Comparison of ENCODE assay signal across 16 cellular contexts in genomic region chrX:26788402-26788998, GRCh38.
DNase-seq lines count a peak whose midpoint lies in the region; ATAC-seq, FAIRE-seq and TF ChIP-seq lines count a peak whose summit lies in the region.
"Had no signal": no experiment of that assay in that cellular context is flagged by ENCODE, and none has a peak within 500 bp of the region (broad histone marks: within the 10 kb centered on the region; RNA-seq: fewer than 3 reads in every experiment).

No MANE protein-coding gene starts in this region.

- FAIRE-seq in endothelial cell of umbilical vein (lab: Jason Lieb, UNC), result peak; percentile 72
- FAIRE-seq: GM19239 had no signal

- H3K9ac ChIP-seq in endothelial cell of umbilical vein (replicated peaks; ENCODE audit: extremely low read depth, insufficient read depth, low read length), result peak overlapping the region; percentile 65

- no peak overlapping the region for H2AFZ ChIP-seq in endothelial cell of umbilical vein (ENCODE audit: low read depth, low read length)
- H2AFZ ChIP-seq: GM23338 had no signal

- dilution Hi-C loops in endothelial cell of umbilical vein (cut with MboI; ENCODE audit: extremely low pct_ligation_motif_present, low sequenced_read_pairs), result no loop called here

- H3K9me1 ChIP-seq in endothelial cell of umbilical vein (replicated peaks; ENCODE audit: control insufficient read depth, extremely low read depth, insufficient read depth, low read length), result no peaks in the 10 kb centered on the region

- ATAC-seq in RWPE2 (ENCODE audit: low read depth), result peak; percentile 41; the same call in 1 of the 3 replicates
- ATAC-seq: GM23338 had no signal

- H3K36me3 ChIP-seq in RWPE2 (ENCODE audit: low read depth) (no peaks in the 10 kb centered on the region), endothelial cell of umbilical vein (ENCODE audit: control insufficient read depth in 2 of 2, extremely low read depth in 1 of 2, insufficient read depth in 2 of 2, low read length in 2 of 2) (no peaks in the 10 kb centered on the region), kidney epithelial cell (ENCODE audit: control insufficient read depth, insufficient read depth, low read length) (no peaks in the 10 kb centered on the region)

- peak overlapping the region; percentile 55 for H3K4me2 ChIP-seq in endothelial cell of umbilical vein (ENCODE audit: insufficient read depth, low read length)
- H3K4me2 ChIP-seq: GM23338 had no signal

- H3K4me3 ChIP-seq in RWPE2 (ENCODE audit: severe bottlenecking), result no peak overlapping the region
- H3K4me3 ChIP-seq in endothelial cell of umbilical vein (replicated peaks in 1 of 3; ENCODE audit: insufficient read depth in 1 of 3, low read depth in 1 of 3, low read length in 3 of 3), result no peak overlapping the region
- H3K4me3 ChIP-seq in kidney epithelial cell (ENCODE audit: low read depth, low read length), result no peak overlapping the region
- H3K4me3 ChIP-seq: GM23338 had no signal

- no peaks in the 10 kb centered on the region for H3K4me1 ChIP-seq in RWPE2 (ENCODE audit: insufficient read depth, poor library complexity, severe bottlenecking)
- peaks cover 42% of the 10 kb centered on the region for H3K4me1 ChIP-seq in endothelial cell of umbilical vein (ENCODE audit: control insufficient read depth, extremely low read depth, insufficient read depth, low read length)
- H3K4me1 ChIP-seq: Caco-2 had no signal

- H3K27me3 ChIP-seq in RWPE2 (ENCODE audit: insufficient read depth, poor library complexity, severe bottlenecking), result no peaks in the 10 kb centered on the region
- no peaks in the 10 kb centered on the region for H3K27me3 ChIP-seq in endothelial cell of umbilical vein (ENCODE audit: control insufficient read depth in 2 of 2, insufficient read depth in 2 of 2, low read length in 2 of 2)
- H3K27me3 ChIP-seq in kidney epithelial cell (ENCODE audit: control insufficient read depth, insufficient read depth, low read length), result no peaks in the 10 kb centered on the region

- intact Hi-C loops in endothelial cell of umbilical vein (cut with micrococcal nuclease), result loop anchor here (1.0 to 10.0 kb wide), 13 partner anchors 64 to 1614 kb away; no protein-coding TSS in a partner anchor

- no peak for TF ChIP-seq CTCF in RWPE2 (IDR thresholded peaks at IDR 0.05; ENCODE audit: poor library complexity, severe bottlenecking)
- no peak for TF ChIP-seq CTCF in endothelial cell of umbilical vein (IDR thresholded peaks at IDR 0.05; ENCODE audit: extremely low read depth in 1 of 2, insufficient read depth in 1 of 2, low read depth in 1 of 2, low read length in 2 of 2)
- no peak for TF ChIP-seq CTCF in kidney epithelial cell (IDR thresholded peaks at IDR 0.05; ENCODE audit: insufficient read depth, low read length, poor library complexity, severe bottlenecking)

- no peaks in the 10 kb centered on the region for H4K20me1 ChIP-seq in endothelial cell of umbilical vein (replicated peaks; ENCODE audit: control insufficient read depth, extremely low read depth, insufficient read depth, low read length)

- peak; percentile 39 for TF ChIP-seq POLR2A in endothelial cell of umbilical vein (IDR thresholded peaks at IDR 0.05; ENCODE audit: low read depth, low read length)

- POLR2A ChIA-PET in endothelial cell of umbilical vein (lab: Charles Lee), result no interaction called here

- H3K27ac ChIP-seq in RWPE2 (ENCODE audit: poor library complexity, severe bottlenecking), result no peak overlapping the region
- peak overlapping the region; percentile 91 for H3K27ac ChIP-seq in endothelial cell of umbilical vein (ENCODE audit: insufficient read depth, low read depth, low read length)

- DNase-seq in ACHN, result peak; percentile 47
- no peak for DNase-seq in RWPE2 (ENCODE audit: low spot score)
- peak; percentile 88 for DNase-seq in endothelial cell of umbilical vein (ENCODE audit: low read depth, low spot score)
- DNase-seq in kidney epithelial cell (ENCODE audit: low read depth), result peak; percentile 39
- DNase-seq in DMS53 (lab: John Stamatoyannopoulos, UW), result no peak
- no peak for DNase-seq in NCI-H1694 treated with DMSO at 0.1 percent for 48 hours (lab: John Stamatoyannopoulos, UW)
- no peak for DNase-seq in stimulated activated CD4-positive, alpha-beta T cell treated with anti-CD3 and anti-CD28 coated beads, Interleukin-12 subunit alpha, Interleukin-12 subunit beta, amount 100 ng/mL, for 4 hours
- DNase-seq in COLO829 (ENCODE audit: low spot score), result no peak
- DNase-seq: Caco-2, DMS79 treated with DMSO at 0.1 percent for 48 hours, GDM1, NCI-H1417, NCI-H2029 treated with DMSO at 0.1 percent for 48 hours, NCI-H510A treated with DMSO at 0.1 percent for 48 hours had no signal

- CTCF ChIA-PET in endothelial cell of umbilical vein (lab: Charles Lee), result interaction anchor here (1.0 to 1.5 kb wide), 5 partner anchors 63 to 831 kb away, joined by 3 to 4 read pairs (median 3); no protein-coding TSS in a partner anchor

- no peaks in the 10 kb centered on the region for H3K9me3 ChIP-seq in RWPE2 (ENCODE audit: severe bottlenecking)
- H3K9me3 ChIP-seq in endothelial cell of umbilical vein (replicated peaks; ENCODE audit: control insufficient read depth, insufficient read depth, low read length), result no peaks in the 10 kb centered on the region
- H3K9me3 ChIP-seq: Caco-2 had no signal

- in situ Hi-C loops in ACHN (cut with HindIII; ENCODE audit: low pct_ligation_motif_present, low pct_unique_long_range_greater_than_20kb, low sequenced_read_pairs), result no loop called here

- H3K79me2 ChIP-seq in endothelial cell of umbilical vein (ENCODE audit: control insufficient read depth, insufficient read depth, low read length), result no peaks in the 10 kb centered on the region

- no TSS peak for BruUV-seq in endothelial cell of umbilical vein (replicated peaks; lab: Mats Ljungman, UMichigan)

TF ChIP-seq in endothelial cell of umbilical vein, 7 proteins besides CTCF, POLR2A, EP300 and RAD21:
- TF ChIP-seq GATA2 (IDR thresholded peaks at IDR 0.05; ENCODE audit: insufficient read depth, insufficient read length, low read depth, low read length) (peak; percentile 65), FOS (IDR thresholded peaks at IDR 0.05; ENCODE audit: borderline replicate concordance, insufficient read depth, low read length) (peak; percentile 58), EZH2 (IDR thresholded peaks at IDR 0.05; ENCODE audit: borderline replicate concordance, low read depth, low read length, severe bottlenecking) (no peak), MAX (IDR thresholded peaks at IDR 0.05; ENCODE audit: insufficient read depth, insufficient read length) (no peak), JUN (IDR thresholded peaks at IDR 0.05; ENCODE audit: borderline replicate concordance, insufficient read depth, insufficient read length, low read depth) (peak; percentile 78), POLR2AphosphoS5 (IDR thresholded peaks at IDR 0.05; ENCODE audit: insufficient read depth, low read depth, low read length) (no peak), MYC (IDR thresholded peaks at IDR 0.05; ENCODE audit: low read depth, low read length) (no peak)

Comparison
In these comparisons a context has a peak if more than half of its experiments do, and no peak if none do; other contexts are left out.
1. DNase-seq: peak in ACHN (single experiment), endothelial cell of umbilical vein (single experiment) and kidney epithelial cell (single experiment); none in RWPE2 (single experiment), DMS53 (single experiment), NCI-H1694 treated with DMSO at 0.1 percent for 48 hours (single experiment), stimulated activated CD4-positive, alpha-beta T cell treated with anti-CD3 and anti-CD28 coated beads, Interleukin-12 subunit alpha, Interleukin-12 subunit beta, amount 100 ng/mL, for 4 hours (single experiment) and COLO829 (single experiment).